In genomic region chr2:143422681-143423080, GRCh38 we compare ENCODE assay signal across 12 cellular contexts.
DNase-seq lines count a peak whose midpoint lies in the region; ATAC-seq, FAIRE-seq and TF ChIP-seq lines count a peak whose summit lies in the region.
"Had no signal": no experiment of that assay in that cellular context is flagged by ENCODE, and none has a peak within 500 bp of the region (broad histone marks: within the 10 kb centered on the region; RNA-seq: fewer than 3 reads in every experiment).

No MANE protein-coding gene starts in this region.

- peaks cover 6% of the 10 kb centered on the region for H3K36me3 ChIP-seq in CD4-positive, CD25-positive, alpha-beta regulatory T cell (ENCODE audit: control insufficient read depth, insufficient read depth, low read length)
- no peaks in the 10 kb centered on the region for H3K36me3 ChIP-seq in pancreas
- H3K36me3 ChIP-seq: right lobe of liver had no signal

- no peaks in the 10 kb centered on the region for H3K27me3 Mint-ChIP-seq in CD4-positive, CD25-positive, alpha-beta regulatory T cell
- H3K27me3 Mint-ChIP-seq in T-helper 1 cell treated with Interleukin-12 subunit alpha and Interleukin-12 subunit beta and Interleukin-4 antibody, amounts not matched to agents 30 μg/mL and 1 μg/mL, for 36 hours (ENCODE audit: low read depth): no peaks in the 10 kb centered on the region

- intact Hi-C loops in pancreas (cut with DNase I): no loop called here

- no peak overlapping the region for H3K4me3 ChIP-seq in CD4-positive, CD25-positive, alpha-beta regulatory T cell (ENCODE audit: low read depth, low read length)
- H3K4me3 ChIP-seq in pancreas: no peak overlapping the region
- H3K4me3 ChIP-seq: BLaER1 treated with 17β-estradiol and CSF1 and Interleukin-3, amounts not matched to agents 10 nM and 100 nM; right lobe of liver had no signal

- WGBS in pancreas, 2 donors: 88% methylated on average over 3 of the region's 3 CpGs

- H3K27ac Mint-ChIP-seq in CD4-positive, CD25-positive, alpha-beta regulatory T cell: peak overlapping the region in 2 of 3 donors; percentile 32 to 43
- peak overlapping the region; percentile 3 for H3K27ac Mint-ChIP-seq in T-helper 1 cell treated with Interleukin-12 subunit alpha and Interleukin-12 subunit beta and Interleukin-4 antibody, amounts not matched to agents 30 μg/mL and 1 μg/mL, for 36 hours

- H3K4me1 ChIP-seq in CD4-positive, CD25-positive, alpha-beta regulatory T cell (ENCODE audit: control insufficient read depth, insufficient read depth, low read length, poor library complexity, severe bottlenecking): peaks cover 3% of the 10 kb centered on the region
- H3K4me1 ChIP-seq in pancreas: no peaks in the 10 kb centered on the region
- H3K4me1 ChIP-seq: right lobe of liver had no signal

- FAIRE-seq in pancreas (lab: Jason Lieb, UNC): no peak
- FAIRE-seq: endometrium had no signal

- no peaks in the 10 kb centered on the region for H3K9me3 Mint-ChIP-seq in CD4-positive, CD25-positive, alpha-beta regulatory T cell
- no peaks in the 10 kb centered on the region for H3K9me3 Mint-ChIP-seq in T-helper 1 cell treated with Interleukin-12 subunit alpha and Interleukin-12 subunit beta and Interleukin-4 antibody, amounts not matched to agents 30 μg/mL and 1 μg/mL, for 36 hours

- peaks cover 26% of the 10 kb centered on the region for H3K36me3 Mint-ChIP-seq in CD4-positive, CD25-positive, alpha-beta regulatory T cell
- peaks cover 8% of the 10 kb centered on the region for H3K36me3 Mint-ChIP-seq in T-helper 1 cell treated with Interleukin-12 subunit alpha and Interleukin-12 subunit beta and Interleukin-4 antibody, amounts not matched to agents 30 μg/mL and 1 μg/mL, for 36 hours (ENCODE audit: low read depth)

- H3K27ac ChIP-seq in CD4-positive, CD25-positive, alpha-beta regulatory T cell (ENCODE audit: insufficient read depth, low read length, poor library complexity, severe bottlenecking): no peak overlapping the region
- H3K27ac ChIP-seq in pancreas: no peak overlapping the region
- H3K27ac ChIP-seq: BLaER1 treated with 17β-estradiol and CSF1 and Interleukin-3, amounts not matched to agents 10 nM and 100 nM; right lobe of liver had no signal

- no peaks in the 10 kb centered on the region for H3K9me3 ChIP-seq in CD4-positive, CD25-positive, alpha-beta regulatory T cell (ENCODE audit: control insufficient read depth in 2 of 2, low read length in 2 of 2)
- no peaks in the 10 kb centered on the region for H3K9me3 ChIP-seq in pancreas
- H3K9me3 ChIP-seq: BLaER1 treated with 17β-estradiol and CSF1 and Interleukin-3, amounts not matched to agents 10 nM and 100 nM; right lobe of liver had no signal

- ATAC-seq in CD4-positive, CD25-positive, alpha-beta regulatory T cell (ENCODE audit: low read depth in 2 of 2): peak in 1 of 2 donors; percentile 9
- ATAC-seq in GM19372 (IDR thresholded peaks at IDR 0.05; ENCODE audit: low read depth, unreplicated experiment) (peak; percentile 65), HG03064 (IDR thresholded peaks at IDR 0.05; ENCODE audit: low read depth, unreplicated experiment) (peak; percentile 89), pancreas (no peak)

- peak in 1 of 3 donors; percentile 22 for DNase-seq in CD4-positive, CD25-positive, alpha-beta regulatory T cell
- no peak for DNase-seq in NAMALWA (ENCODE audit: low spot score)
- no peak for DNase-seq in stimulated activated CD4-positive, alpha-beta T cell treated with anti-CD3 and anti-CD28 coated beads, Interleukin-4, amount 100 ng/mL, for 24 hours
- no peak for DNase-seq in pancreas
- DNase-seq in middle frontal gyrus (ENCODE audit: extremely low spot score, low spot score): no peak
- DNase-seq: islet precursor cell, right lobe of liver had no signal

- no peak for TF ChIP-seq CTCF in pancreas (IDR thresholded peaks at IDR 0.05)

- H3K27me3 ChIP-seq in CD4-positive, CD25-positive, alpha-beta regulatory T cell (ENCODE audit: control insufficient read depth, insufficient read depth, low read length): no peaks in the 10 kb centered on the region
- no peaks in the 10 kb centered on the region for H3K27me3 ChIP-seq in pancreas
- H3K27me3 ChIP-seq: BLaER1 treated with 17β-estradiol and CSF1 and Interleukin-3, amounts not matched to agents 10 nM and 100 nM; right lobe of liver had no signal

- peaks cover 21 to 59% (median 36%) of the 10 kb centered on the region in 4 donors for H3K4me1 Mint-ChIP-seq in CD4-positive, CD25-positive, alpha-beta regulatory T cell
- peaks cover 21% of the 10 kb centered on the region for H3K4me1 Mint-ChIP-seq in T-helper 1 cell treated with Interleukin-12 subunit alpha and Interleukin-12 subunit beta and Interleukin-4 antibody, amounts not matched to agents 30 μg/mL and 1 μg/mL, for 36 hours (ENCODE audit: low read depth)

- H3K4me3 Mint-ChIP-seq in CD4-positive, CD25-positive, alpha-beta regulatory T cell: no peak overlapping the region
- no peak overlapping the region for H3K4me3 Mint-ChIP-seq in T-helper 1 cell treated with Interleukin-12 subunit alpha and Interleukin-12 subunit beta and Interleukin-4 antibody, amounts not matched to agents 30 μg/mL and 1 μg/mL, for 36 hours

Comparison
In these comparisons a context has a peak if more than half of its experiments do, and no peak if none do; other contexts are left out.
1. ATAC-seq: peak in GM19372 (single experiment) and HG03064 (single experiment); none in pancreas (0 of 4).